1 cellular context compared by ENCODE assay signal in the genomic region with DNA sequence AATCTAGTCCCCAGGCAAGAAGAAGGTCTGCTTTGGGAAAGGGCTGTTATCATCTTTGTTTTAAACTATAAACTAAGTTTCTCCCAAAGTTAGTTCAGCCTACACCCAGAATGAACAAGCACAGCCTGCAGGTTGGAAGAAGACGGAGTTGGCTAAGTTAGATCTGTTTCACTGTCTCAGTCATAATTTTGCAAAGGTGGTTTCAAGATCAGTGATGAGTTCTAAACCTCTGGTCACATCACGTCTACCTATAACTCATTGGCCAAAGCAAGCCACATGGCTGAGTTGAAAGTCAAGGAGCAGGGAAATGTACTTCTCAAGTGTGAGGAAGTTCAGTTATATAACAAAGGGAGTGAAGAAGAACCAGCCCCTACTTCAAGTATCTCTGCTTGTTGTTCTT.
TF ChIP-seq lines count a peak whose summit lies in the region.

No MANE protein-coding gene starts in this region.

TF ChIP-seq in K562, 482 proteins besides CTCF, POLR2A, EP300 and RAD21:
- TF ChIP-seq FOSL1 (tag; conservative IDR thresholded peaks at IDR 0.05) = peak; percentile 46; the same call in 1 of the 2 replicates
- TF ChIP-seq ARID1B (IDR thresholded peaks at IDR 0.05) = peak; percentile 0; the same call in 1 of the 2 replicates
- TF ChIP-seq, protein P1, sequence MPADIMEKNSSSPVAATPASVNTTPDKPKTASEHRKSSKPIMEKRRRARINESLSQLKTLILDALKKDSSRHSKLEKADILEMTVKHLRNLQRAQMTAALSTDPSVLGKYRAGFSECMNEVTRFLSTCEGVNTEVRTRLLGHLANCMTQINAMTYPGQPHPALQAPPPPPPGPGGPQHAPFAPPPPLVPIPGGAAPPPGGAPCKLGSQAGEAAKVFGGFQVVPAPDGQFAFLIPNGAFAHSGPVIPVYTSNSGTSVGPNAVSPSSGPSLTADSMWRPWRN (IDR thresholded peaks at IDR 0.05; ENCODE audit: low read depth) = no peak
- no peak for TF ChIP-seq BCL6 (CRISPR knock-in tag; IDR thresholded peaks at IDR 0.05)
- no peak for TF ChIP-seq HMGN3 (IDR thresholded peaks at IDR 0.05; ENCODE audit: borderline replicate concordance, extremely low read depth, insufficient read length, low read depth, low read length)
- TF ChIP-seq, protein P2, sequence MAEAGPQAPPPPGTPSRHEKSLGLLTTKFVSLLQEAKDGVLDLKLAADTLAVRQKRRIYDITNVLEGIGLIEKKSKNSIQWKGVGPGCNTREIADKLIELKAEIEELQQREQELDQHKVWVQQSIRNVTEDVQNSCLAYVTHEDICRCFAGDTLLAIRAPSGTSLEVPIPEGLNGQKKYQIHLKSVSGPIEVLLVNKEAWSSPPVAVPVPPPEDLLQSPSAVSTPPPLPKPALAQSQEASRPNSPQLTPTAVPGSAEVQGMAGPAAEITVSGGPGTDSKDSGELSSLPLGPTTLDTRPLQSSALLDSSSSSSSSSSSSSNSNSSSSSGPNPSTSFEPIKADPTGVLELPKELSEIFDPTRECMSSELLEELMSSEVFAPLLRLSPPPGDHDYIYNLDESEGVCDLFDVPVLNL (CRISPR knock-in tag; IDR thresholded peaks at IDR 0.05; ENCODE audit: low read depth) = no peak
- TF ChIP-seq XRCC5 (IDR thresholded peaks at IDR 0.05; ENCODE audit: low read depth, low read length) = no peak
